Comparison of ENCODE assay signal across 9 cellular contexts in the genomic region with DNA sequence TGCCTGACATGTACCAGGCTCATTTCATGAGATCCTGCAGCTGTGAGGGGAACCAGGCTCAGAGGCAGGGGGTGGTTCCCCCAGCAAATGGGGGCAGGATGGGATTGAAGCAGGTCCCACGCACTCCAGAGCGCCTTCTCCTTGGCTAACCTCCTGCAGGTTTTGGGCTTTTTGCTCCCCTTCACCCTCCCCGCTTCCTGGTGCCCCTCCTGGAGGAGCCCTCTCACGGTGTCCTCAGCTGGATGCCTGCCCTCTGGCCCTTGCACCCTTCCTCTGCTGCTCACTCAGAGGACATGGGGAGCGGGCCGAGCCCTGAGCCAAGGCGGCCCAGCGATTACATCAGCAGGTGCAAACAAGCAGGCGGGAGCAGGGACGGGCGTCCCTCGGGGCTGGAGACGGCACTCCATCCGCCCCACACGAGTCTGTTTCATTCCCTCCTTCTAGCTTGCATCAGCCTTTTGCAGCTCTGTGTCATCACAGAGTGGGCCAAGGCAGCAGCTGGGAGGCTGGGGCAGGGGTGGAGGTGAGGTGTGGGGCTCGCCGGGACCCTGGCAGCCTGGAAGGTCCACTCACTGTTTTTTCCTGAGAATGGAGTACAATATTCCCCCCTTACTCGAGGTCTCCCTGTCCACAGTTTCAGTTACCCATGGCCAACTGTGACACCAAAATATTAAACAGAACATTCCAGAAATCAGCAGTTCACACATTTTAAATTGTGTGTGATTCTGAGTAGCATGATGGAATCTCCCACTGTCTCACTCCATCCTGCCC. TPM values are rescaled to one million over a fixed set of nuclear protein-coding genes. Genes with fewer than 3 reads are reported as not detected.
DNase-seq lines count a peak whose midpoint lies in the region; ATAC-seq and TF ChIP-seq lines count a peak whose summit lies in the region.
"Had no signal": no experiment of that assay in that cellular context is flagged by ENCODE, and none has a peak within 500 bp of the region (broad histone marks: within the 10 kb centered on the region; RNA-seq: fewer than 3 reads in every experiment).

No MANE protein-coding gene starts in this region.

- H3K4me1 Mint-ChIP-seq in neural progenitor cell = peaks cover 50% of the 10 kb centered on the region
- peaks cover 3% of the 10 kb centered on the region for H3K4me1 Mint-ChIP-seq in activated CD8-positive, alpha-beta T cell treated with anti-CD3 and anti-CD28 coated beads, Interleukin-2, amount 10 ng/mL, durations not matched to agents 7 days and 5 days (ENCODE audit: low read depth)

- no peaks in the 10 kb centered on the region for H3K36me3 Mint-ChIP-seq in neural progenitor cell
- no peaks in the 10 kb centered on the region for H3K36me3 Mint-ChIP-seq in activated CD8-positive, alpha-beta T cell treated with anti-CD3 and anti-CD28 coated beads, Interleukin-2, amount 10 ng/mL, durations not matched to agents 7 days and 5 days (ENCODE audit: low read depth)

- H3K9ac ChIP-seq in neural progenitor cell = no peak overlapping the region

- H3K4me2 ChIP-seq in neural progenitor cell = no peak overlapping the region

- no peak overlapping the region for H3K4me3 Mint-ChIP-seq in neural progenitor cell
- H3K4me3 Mint-ChIP-seq in activated CD8-positive, alpha-beta T cell treated with anti-CD3 and anti-CD28 coated beads, Interleukin-2, amount 10 ng/mL, durations not matched to agents 7 days and 5 days = no peak overlapping the region

- WGBS in esophagus muscularis mucosa = 79% methylated on average over 8 of the region's 18 CpGs

- no peaks in the 10 kb centered on the region for H3K9me3 Mint-ChIP-seq in neural progenitor cell
- no peaks in the 10 kb centered on the region for H3K9me3 Mint-ChIP-seq in activated CD8-positive, alpha-beta T cell treated with anti-CD3 and anti-CD28 coated beads, Interleukin-2, amount 10 ng/mL, durations not matched to agents 7 days and 5 days (ENCODE audit: insufficient read depth)

- no peaks in the 10 kb centered on the region for H3K79me2 ChIP-seq in neural progenitor cell (ENCODE audit: low read depth)

- H3K27ac Mint-ChIP-seq in neural progenitor cell = peak overlapping the region; percentile 69
- H3K27ac Mint-ChIP-seq in activated CD8-positive, alpha-beta T cell treated with anti-CD3 and anti-CD28 coated beads, Interleukin-2, amount 10 ng/mL, durations not matched to agents 7 days and 5 days = no peak overlapping the region

- H3K27me3 ChIP-seq in esophagus muscularis mucosa (no peaks in the 10 kb centered on the region), neural progenitor cell (no peaks in the 10 kb centered on the region)
- H3K27me3 ChIP-seq: tibial nerve had no signal

- DNase-seq in DMS153 treated with DMSO at 0.1 percent for 48 hours (lab: John Stamatoyannopoulos, UW; ENCODE audit: unreplicated experiment) (peak; percentile 59), NCI-H2171 (lab: John Stamatoyannopoulos, UW) (peak; percentile 42), esophagus muscularis mucosa (ENCODE audit: extremely low spot score) (peak; percentile 92), neural progenitor cell (ENCODE audit: low spot score) (no peak), SW 1271 (lab: John Stamatoyannopoulos, UW) (no peak)
- DNase-seq in activated CD8-positive, alpha-beta T cell treated with anti-CD3 and anti-CD28 coated beads, Interleukin-2, amount 10 ng/mL, durations not matched to agents 7 days and 5 days = no peak
- no peak for DNase-seq in stimulated activated CD4-positive, alpha-beta T cell treated with anti-CD3 and anti-CD28 coated beads, Interleukin-15, amount 100 ng/mL, for 24 hours
- no peak for DNase-seq in activated CD4-positive, alpha-beta T cell treated with anti-CD3 and anti-CD28 coated beads for 48 hours

- no peak for TF ChIP-seq EP300 in esophagus muscularis mucosa (IDR thresholded peaks at IDR 0.05)

- intact Hi-C loops in esophagus muscularis mucosa (cut with DNase I) = no loop called here

- H3K9me3 ChIP-seq in esophagus muscularis mucosa (no peaks in the 10 kb centered on the region), neural progenitor cell (ENCODE audit: low read depth) (no peaks in the 10 kb centered on the region)
- H3K9me3 ChIP-seq: tibial nerve had no signal

- H3K27ac ChIP-seq in esophagus muscularis mucosa (replicated peaks in 1 of 4) = no peak overlapping the region
- H3K27ac ChIP-seq in neural progenitor cell = no peak overlapping the region
- H3K27ac ChIP-seq: tibial nerve had no signal

- H3K27me3 Mint-ChIP-seq in neural progenitor cell (ENCODE audit: insufficient read depth, low read depth) = peaks cover 12% of the 10 kb centered on the region
- H3K27me3 Mint-ChIP-seq in activated CD8-positive, alpha-beta T cell treated with anti-CD3 and anti-CD28 coated beads, Interleukin-2, amount 10 ng/mL, durations not matched to agents 7 days and 5 days (ENCODE audit: low read depth) = no peaks in the 10 kb centered on the region

- TF ChIP-seq CTCF in esophagus muscularis mucosa (IDR thresholded peaks at IDR 0.05) (no peak), neural progenitor cell (IDR thresholded peaks at IDR 0.05) (no peak)

- POLR2A ChIA-PET in activated CD8-positive, alpha-beta T cell treated with anti-CD3 and anti-CD28 coated beads, Interleukin-2, amount 10 ng/mL, durations not matched to agents 7 days and 5 days (lab: Charles Lee) = no interaction called here

- CTCF ChIA-PET in activated CD8-positive, alpha-beta T cell treated with anti-CD3 and anti-CD28 coated beads, Interleukin-2, amount 10 ng/mL, durations not matched to agents 7 days and 5 days (lab: Charles Lee) = interaction anchor here (0.7 kb wide), 1 partner anchor 13 kb away, joined by 3 read pairs; no protein-coding TSS in a partner anchor

- peaks cover 25 to 68% (median 32%) of the 10 kb centered on the region in 4 donors for H3K4me1 ChIP-seq in esophagus muscularis mucosa
- H3K4me1 ChIP-seq in neural progenitor cell = peaks cover 31% of the 10 kb centered on the region

- H3K36me3 ChIP-seq in esophagus muscularis mucosa (no peaks in the 10 kb centered on the region), neural progenitor cell (no peaks in the 10 kb centered on the region)
- H3K36me3 ChIP-seq: tibial nerve had no signal

- no peak overlapping the region for H2AFZ ChIP-seq in neural progenitor cell (replicated peaks)

- TF ChIP-seq POLR2A in esophagus muscularis mucosa (IDR thresholded peaks at IDR 0.05; ENCODE audit: low read depth) = no peak

- peaks cover 8% of the 10 kb centered on the region for H4K20me1 ChIP-seq in neural progenitor cell (ENCODE audit: low read depth)

- peaks cover 15% of the 10 kb centered on the region for H3F3A ChIP-seq in neural progenitor cell (ENCODE audit: low read depth)

- H3K4me3 ChIP-seq in esophagus muscularis mucosa (no peak overlapping the region), neural progenitor cell (no peak overlapping the region)
- H3K4me3 ChIP-seq: tibial nerve had no signal

- no peak for ATAC-seq in activated CD8-positive, alpha-beta T cell treated with anti-CD3 and anti-CD28 coated beads, Interleukin-2, amount 10 ng/mL, durations not matched to agents 7 days and 5 days

RNA-seq across cellular contexts. Expression of gene SLC29A3, which starts 52.7 kb away (rescaled TPM):
- total RNA-seq in esophagus muscularis mucosa (1 to 10 TPM; 4.0 to 6.9 (median 5.0) TPM), neural progenitor cell (ENCODE audit: low replicate concordance) (2.5 and 9.0 TPM in 2 replicates)
- total RNA-seq in activated CD8-positive, alpha-beta T cell treated with anti-CD3 and anti-CD28 coated beads, Interleukin-2, amount 10 ng/mL, durations not matched to agents 7 days and 5 days = 1 to 10 TPM; 3.0 to 3.4 TPM

RNA-seq across cellular contexts. Expression of gene UNC5B, which starts 54.0 kb away (rescaled TPM):
- total RNA-seq in esophagus muscularis mucosa (1 to 10 TPM; 2.1 to 3.7 (median 2.8) TPM), neural progenitor cell (ENCODE audit: low replicate concordance) (3.3 and 9.2 TPM in 2 replicates)
- under 1 TPM in 1 of 2 experiments, not detected in 1; 0.05 TPM for total RNA-seq in activated CD8-positive, alpha-beta T cell treated with anti-CD3 and anti-CD28 coated beads, Interleukin-2, amount 10 ng/mL, durations not matched to agents 7 days and 5 days

Comparison
In these comparisons a context has a peak if more than half of its experiments do, and no peak if none do; other contexts are left out.
1. DNase-seq: peak in DMS153 treated with DMSO at 0.1 percent for 48 hours (single experiment), NCI-H2171 (single experiment) and esophagus muscularis mucosa (single experiment); none in neural progenitor cell (single experiment), activated CD8-positive, alpha-beta T cell treated with anti-CD3 and anti-CD28 coated beads, Interleukin-2, amount 10 ng/mL, durations not matched to agents 7 days and 5 days (single experiment), SW 1271 (0 of 2), stimulated activated CD4-positive, alpha-beta T cell treated with anti-CD3 and anti-CD28 coated beads, Interleukin-15, amount 100 ng/mL, for 24 hours (single experiment) and activated CD4-positive, alpha-beta T cell treated with anti-CD3 and anti-CD28 coated beads for 48 hours (single experiment).